In the genomic region with DNA sequence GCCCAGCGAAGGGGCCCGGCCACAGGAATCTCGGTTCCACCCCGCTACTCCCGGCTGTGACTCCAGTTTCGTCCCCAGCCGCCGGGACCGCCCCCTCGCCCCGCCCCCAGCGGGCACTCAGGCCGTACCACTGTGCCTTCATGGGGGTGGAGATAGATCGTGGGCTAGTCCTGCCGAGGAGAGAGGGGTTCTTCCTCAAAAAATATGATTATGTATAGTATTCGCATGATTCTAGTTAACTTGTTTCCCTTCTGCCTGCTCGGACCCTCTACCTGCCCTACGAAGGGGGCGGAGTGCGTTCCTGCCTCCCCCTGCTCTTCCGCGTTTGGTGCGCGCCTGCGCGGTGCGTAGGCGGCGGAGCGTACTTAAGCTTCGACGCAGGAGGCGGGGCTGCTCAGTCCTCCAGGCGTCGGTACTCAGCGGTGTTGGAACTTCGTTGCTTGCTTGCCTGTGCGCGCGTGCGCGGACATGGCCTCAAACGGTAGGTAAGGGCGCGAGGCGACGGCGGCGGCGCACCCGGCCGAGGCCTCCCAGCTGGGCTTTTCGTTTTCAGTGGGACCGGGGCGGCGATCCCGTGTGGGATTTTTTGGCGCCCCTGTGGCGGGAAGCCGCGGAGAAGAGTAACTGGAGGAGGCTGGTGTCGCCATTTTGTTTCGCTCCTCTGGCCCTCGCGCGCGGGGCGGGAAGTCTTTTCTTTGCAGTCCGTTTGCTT, we compare ENCODE assay signal across 1 cellular context.
TF ChIP-seq lines count a peak whose summit lies in the region.

A gene (plus strand): TSS at position 393 of the 712 bp plus-strand sequence. CDS start 76 bp downstream, at position 469.

TF ChIP-seq in GM12878, 131 proteins besides CTCF, POLR2A, EP300 and RAD21 (continued from another document and continues in another):
- TF ChIP-seq, protein P1, sequence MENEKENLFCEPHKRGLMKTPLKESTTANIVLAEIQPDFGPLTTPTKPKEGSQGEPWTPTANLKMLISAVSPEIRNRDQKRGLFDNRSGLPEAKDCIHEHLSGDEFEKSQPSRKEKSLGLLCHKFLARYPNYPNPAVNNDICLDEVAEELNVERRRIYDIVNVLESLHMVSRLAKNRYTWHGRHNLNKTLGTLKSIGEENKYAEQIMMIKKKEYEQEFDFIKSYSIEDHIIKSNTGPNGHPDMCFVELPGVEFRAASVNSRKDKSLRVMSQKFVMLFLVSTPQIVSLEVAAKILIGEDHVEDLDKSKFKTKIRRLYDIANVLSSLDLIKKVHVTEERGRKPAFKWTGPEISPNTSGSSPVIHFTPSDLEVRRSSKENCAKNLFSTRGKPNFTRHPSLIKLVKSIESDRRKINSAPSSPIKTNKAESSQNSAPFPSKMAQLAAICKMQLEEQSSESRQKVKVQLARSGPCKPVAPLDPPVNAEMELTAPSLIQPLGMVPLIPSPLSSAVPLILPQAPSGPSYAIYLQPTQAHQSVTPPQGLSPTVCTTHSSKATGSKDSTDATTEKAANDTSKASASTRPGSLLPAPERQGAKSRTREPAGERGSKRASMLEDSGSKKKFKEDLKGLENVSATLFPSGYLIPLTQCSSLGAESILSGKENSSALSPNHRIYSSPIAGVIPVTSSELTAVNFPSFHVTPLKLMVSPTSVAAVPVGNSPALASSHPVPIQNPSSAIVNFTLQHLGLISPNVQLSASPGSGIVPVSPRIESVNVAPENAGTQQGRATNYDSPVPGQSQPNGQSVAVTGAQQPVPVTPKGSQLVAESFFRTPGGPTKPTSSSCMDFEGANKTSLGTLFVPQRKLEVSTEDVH (IDR thresholded peaks at IDR 0.05; ENCODE audit: low read depth, partially characterized antibody): peak; percentile 46
- TF ChIP-seq SMC3 (IDR thresholded peaks at IDR 0.05; ENCODE audit: borderline replicate concordance, low read length) (0 out of 2 replicates have a peak, but pooled peaks have one; percentile 2), ZNF24 (IDR thresholded peaks at IDR 0.05) (no peak), BACH1 (IDR thresholded peaks at IDR 0.05; ENCODE audit: borderline replicate concordance) (peak; percentile 96), TCF3 (IDR thresholded peaks at IDR 0.05; ENCODE audit: borderline replicate concordance, insufficient read depth, low read depth, low read length) (peak; percentile 98), HDAC6 (IDR thresholded peaks at IDR 0.05; ENCODE audit: unreplicated experiment) (peak; percentile 99), SIN3A (IDR thresholded peaks at IDR 0.05; ENCODE audit: low read depth, low read length) (peak; percentile 55), SPI1 (IDR thresholded peaks at IDR 0.05; ENCODE audit: borderline replicate concordance, insufficient read depth, low read depth, low read length) (peak; percentile 14; the same call in 1 of the 2 replicates), ZSCAN29 (IDR thresholded peaks at IDR 0.05) (peak; percentile 72; the same call in 1 of the 2 replicates), RFX5 (IDR thresholded peaks at IDR 0.05; ENCODE audit: low read depth, low read length) (no peak), NBN (IDR thresholded peaks at IDR 0.05) (peak; percentile 93), FOXK2 (IDR thresholded peaks at IDR 0.05) (peak; percentile 100), IRF4 (IDR thresholded peaks at IDR 0.05; ENCODE audit: low read depth, low read length) (peak; percentile 29; the same call in 1 of the 2 replicates), SRF (IDR thresholded peaks at IDR 0.05; ENCODE audit: low read depth in 2 of 2, low read length in 2 of 2) (peak in 1 of 2 experiments; percentile 42; a peak in 1 of 4 replicates), CHD4 (IDR thresholded peaks at IDR 0.05) (no peak), TARDBP (IDR thresholded peaks at IDR 0.05; ENCODE audit: borderline replicate concordance) (peak; percentile 59; the same call in 1 of the 2 replicates), FOS (IDR thresholded peaks at IDR 0.05; ENCODE audit: borderline replicate concordance, extremely low read depth, insufficient read length) (no peak), ETV6 (conservative IDR thresholded peaks at IDR 0.05 in 1 of 2, IDR thresholded peaks at IDR 0.05 in 1 of 2; ENCODE audit: borderline replicate concordance in 1 of 2, low read depth in 1 of 2) (no peak; a peak in 1 of 4 replicates), BCL11A (IDR thresholded peaks at IDR 0.05; ENCODE audit: low read depth, low read length) (peak; percentile 82), STAT1 (conservative IDR thresholded peaks at IDR 0.05) (peak; percentile 98), CHD1 (IDR thresholded peaks at IDR 0.05; ENCODE audit: low read depth, low read length) (peak; percentile 100), RCOR1 (conservative IDR thresholded peaks at IDR 0.05; ENCODE audit: low read depth, low read length) (no peak), SMARCA5 (IDR thresholded peaks at IDR 0.05) (peak; percentile 83), ZNF274 (IDR thresholded peaks at IDR 0.05; ENCODE audit: insufficient read depth, insufficient read length) (no peak), MXI1 (IDR thresholded peaks at IDR 0.05; ENCODE audit: low read depth, low read length) (no peak; the same call in 1 of the 2 replicates), ZNF384 (IDR thresholded peaks at IDR 0.05; ENCODE audit: borderline replicate concordance, low read depth, low read length) (no peak), KAT2A (conservative IDR thresholded peaks at IDR 0.05; ENCODE audit: control insufficient read depth, low read depth, low read length) (no peak), ZNF622 (IDR thresholded peaks at IDR 0.05) (no peak), CREB1 (IDR thresholded peaks at IDR 0.05; ENCODE audit: low read depth) (peak; percentile 63), TBL1XR1 (IDR thresholded peaks at IDR 0.05; ENCODE audit: low read depth, low read length) (peak; percentile 14; the same call in 1 of the 2 replicates), SREBF1 (IDR thresholded peaks at IDR 0.05; ENCODE audit: low read length) (peak; percentile 100), YY1 (IDR thresholded peaks at IDR 0.05; ENCODE audit: low read depth, low read length) (peak; percentile 95), DPF2 (IDR thresholded peaks at IDR 0.05) (peak; percentile 26; the same call in 1 of the 2 replicates), CBFB (IDR thresholded peaks at IDR 0.05; ENCODE audit: low read depth) (peak; percentile 99), RELA (IDR thresholded peaks at IDR 0.05; ENCODE audit: borderline replicate concordance, partially characterized antibody) (peak; percentile 93), MTA3 (IDR thresholded peaks at IDR 0.05; ENCODE audit: borderline replicate concordance, low read length) (no peak), CHD2 (IDR thresholded peaks at IDR 0.05; ENCODE audit: borderline replicate concordance, low read depth, low read length) (no peak; the same call in 1 of the 2 replicates), POLR2AphosphoS2 (IDR thresholded peaks at IDR 0.05; ENCODE audit: low read depth, low read length) (peak; percentile 100), CEBPB (IDR thresholded peaks at IDR 0.05; ENCODE audit: borderline replicate concordance in 1 of 2, low read depth in 2 of 2, low read length in 2 of 2) (peak in 1 of 2 experiments; percentile 43; a peak in 1 of 4 replicates), MYB (IDR thresholded peaks at IDR 0.05; ENCODE audit: borderline replicate concordance, low read depth, low read length) (0 out of 2 replicates have a peak, but pooled peaks have one; percentile 20)
- TF ChIP-seq, protein P2, sequence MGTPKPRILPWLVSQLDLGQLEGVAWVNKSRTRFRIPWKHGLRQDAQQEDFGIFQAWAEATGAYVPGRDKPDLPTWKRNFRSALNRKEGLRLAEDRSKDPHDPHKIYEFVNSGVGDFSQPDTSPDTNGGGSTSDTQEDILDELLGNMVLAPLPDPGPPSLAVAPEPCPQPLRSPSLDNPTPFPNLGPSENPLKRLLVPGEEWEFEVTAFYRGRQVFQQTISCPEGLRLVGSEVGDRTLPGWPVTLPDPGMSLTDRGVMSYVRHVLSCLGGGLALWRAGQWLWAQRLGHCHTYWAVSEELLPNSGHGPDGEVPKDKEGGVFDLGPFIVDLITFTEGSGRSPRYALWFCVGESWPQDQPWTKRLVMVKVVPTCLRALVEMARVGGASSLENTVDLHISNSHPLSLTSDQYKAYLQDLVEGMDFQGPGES (IDR thresholded peaks at IDR 0.05): peak; percentile 65
- TF ChIP-seq, protein P3, sequence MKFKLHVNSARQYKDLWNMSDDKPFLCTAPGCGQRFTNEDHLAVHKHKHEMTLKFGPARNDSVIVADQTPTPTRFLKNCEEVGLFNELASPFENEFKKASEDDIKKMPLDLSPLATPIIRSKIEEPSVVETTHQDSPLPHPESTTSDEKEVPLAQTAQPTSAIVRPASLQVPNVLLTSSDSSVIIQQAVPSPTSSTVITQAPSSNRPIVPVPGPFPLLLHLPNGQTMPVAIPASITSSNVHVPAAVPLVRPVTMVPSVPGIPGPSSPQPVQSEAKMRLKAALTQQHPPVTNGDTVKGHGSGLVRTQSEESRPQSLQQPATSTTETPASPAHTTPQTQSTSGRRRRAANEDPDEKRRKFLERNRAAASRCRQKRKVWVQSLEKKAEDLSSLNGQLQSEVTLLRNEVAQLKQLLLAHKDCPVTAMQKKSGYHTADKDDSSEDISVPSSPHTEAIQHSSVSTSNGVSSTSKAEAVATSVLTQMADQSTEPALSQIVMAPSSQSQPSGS (IDR thresholded peaks at IDR 0.05; ENCODE audit: low read length): peak; percentile 15; the same call in 1 of the 2 replicates
- TF ChIP-seq, protein P4, sequence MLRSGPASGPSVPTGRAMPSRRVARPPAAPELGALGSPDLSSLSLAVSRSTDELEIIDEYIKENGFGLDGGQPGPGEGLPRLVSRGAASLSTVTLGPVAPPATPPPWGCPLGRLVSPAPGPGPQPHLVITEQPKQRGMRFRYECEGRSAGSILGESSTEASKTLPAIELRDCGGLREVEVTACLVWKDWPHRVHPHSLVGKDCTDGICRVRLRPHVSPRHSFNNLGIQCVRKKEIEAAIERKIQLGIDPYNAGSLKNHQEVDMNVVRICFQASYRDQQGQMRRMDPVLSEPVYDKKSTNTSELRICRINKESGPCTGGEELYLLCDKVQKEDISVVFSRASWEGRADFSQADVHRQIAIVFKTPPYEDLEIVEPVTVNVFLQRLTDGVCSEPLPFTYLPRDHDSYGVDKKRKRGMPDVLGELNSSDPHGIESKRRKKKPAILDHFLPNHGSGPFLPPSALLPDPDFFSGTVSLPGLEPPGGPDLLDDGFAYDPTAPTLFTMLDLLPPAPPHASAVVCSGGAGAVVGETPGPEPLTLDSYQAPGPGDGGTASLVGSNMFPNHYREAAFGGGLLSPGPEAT (IDR thresholded peaks at IDR 0.05; ENCODE audit: low read depth): peak; percentile 98
- TF ChIP-seq, protein P5, sequence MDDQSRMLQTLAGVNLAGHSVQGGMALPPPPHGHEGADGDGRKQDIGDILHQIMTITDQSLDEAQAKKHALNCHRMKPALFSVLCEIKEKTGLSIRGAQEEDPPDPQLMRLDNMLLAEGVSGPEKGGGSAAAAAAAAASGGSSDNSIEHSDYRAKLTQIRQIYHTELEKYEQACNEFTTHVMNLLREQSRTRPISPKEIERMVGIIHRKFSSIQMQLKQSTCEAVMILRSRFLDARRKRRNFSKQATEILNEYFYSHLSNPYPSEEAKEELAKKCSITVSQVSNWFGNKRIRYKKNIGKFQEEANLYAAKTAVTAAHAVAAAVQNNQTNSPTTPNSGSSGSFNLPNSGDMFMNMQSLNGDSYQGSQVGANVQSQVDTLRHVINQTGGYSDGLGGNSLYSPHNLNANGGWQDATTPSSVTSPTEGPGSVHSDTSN (IDR thresholded peaks at IDR 0.05; ENCODE audit: insufficient replicate concordance, low read depth, low read length): peak; percentile 40
- TF ChIP-seq, protein P6, sequence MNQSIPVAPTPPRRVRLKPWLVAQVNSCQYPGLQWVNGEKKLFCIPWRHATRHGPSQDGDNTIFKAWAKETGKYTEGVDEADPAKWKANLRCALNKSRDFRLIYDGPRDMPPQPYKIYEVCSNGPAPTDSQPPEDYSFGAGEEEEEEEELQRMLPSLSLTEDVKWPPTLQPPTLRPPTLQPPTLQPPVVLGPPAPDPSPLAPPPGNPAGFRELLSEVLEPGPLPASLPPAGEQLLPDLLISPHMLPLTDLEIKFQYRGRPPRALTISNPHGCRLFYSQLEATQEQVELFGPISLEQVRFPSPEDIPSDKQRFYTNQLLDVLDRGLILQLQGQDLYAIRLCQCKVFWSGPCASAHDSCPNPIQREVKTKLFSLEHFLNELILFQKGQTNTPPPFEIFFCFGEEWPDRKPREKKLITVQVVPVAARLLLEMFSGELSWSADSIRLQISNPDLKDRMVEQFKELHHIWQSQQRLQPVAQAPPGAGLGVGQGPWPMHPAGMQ (IDR thresholded peaks at IDR 0.05; ENCODE audit: borderline replicate concordance): no peak
- TF ChIP-seq, protein P7, sequence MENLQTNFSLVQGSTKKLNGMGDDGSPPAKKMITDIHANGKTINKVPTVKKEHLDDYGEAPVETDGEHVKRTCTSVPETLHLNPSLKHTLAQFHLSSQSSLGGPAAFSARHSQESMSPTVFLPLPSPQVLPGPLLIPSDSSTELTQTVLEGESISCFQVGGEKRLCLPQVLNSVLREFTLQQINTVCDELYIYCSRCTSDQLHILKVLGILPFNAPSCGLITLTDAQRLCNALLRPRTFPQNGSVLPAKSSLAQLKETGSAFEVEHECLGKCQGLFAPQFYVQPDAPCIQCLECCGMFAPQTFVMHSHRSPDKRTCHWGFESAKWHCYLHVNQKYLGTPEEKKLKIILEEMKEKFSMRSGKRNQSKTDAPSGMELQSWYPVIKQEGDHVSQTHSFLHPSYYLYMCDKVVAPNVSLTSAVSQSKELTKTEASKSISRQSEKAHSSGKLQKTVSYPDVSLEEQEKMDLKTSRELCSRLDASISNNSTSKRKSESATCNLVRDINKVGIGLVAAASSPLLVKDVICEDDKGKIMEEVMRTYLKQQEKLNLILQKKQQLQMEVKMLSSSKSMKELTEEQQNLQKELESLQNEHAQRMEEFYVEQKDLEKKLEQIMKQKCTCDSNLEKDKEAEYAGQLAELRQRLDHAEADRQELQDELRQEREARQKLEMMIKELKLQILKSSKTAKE (IDR thresholded peaks at IDR 0.05; ENCODE audit: low read depth, poor library complexity, severe bottlenecking): peak; percentile 98
- TF ChIP-seq, protein P8, sequence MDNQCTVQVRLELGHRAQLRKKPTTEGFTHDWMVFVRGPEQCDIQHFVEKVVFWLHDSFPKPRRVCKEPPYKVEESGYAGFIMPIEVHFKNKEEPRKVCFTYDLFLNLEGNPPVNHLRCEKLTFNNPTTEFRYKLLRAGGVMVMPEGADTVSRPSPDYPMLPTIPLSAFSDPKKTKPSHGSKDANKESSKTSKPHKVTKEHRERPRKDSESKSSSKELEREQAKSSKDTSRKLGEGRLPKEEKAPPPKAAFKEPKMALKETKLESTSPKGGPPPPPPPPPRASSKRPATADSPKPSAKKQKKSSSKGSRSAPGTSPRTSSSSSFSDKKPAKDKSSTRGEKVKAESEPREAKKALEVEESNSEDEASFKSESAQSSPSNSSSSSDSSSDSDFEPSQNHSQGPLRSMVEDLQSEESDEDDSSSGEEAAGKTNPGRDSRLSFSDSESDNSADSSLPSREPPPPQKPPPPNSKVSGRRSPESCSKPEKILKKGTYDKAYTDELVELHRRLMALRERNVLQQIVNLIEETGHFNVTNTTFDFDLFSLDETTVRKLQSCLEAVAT (IDR thresholded peaks at IDR 0.05): peak; percentile 84
